ENCODE assay signal across 9 cellular contexts in the genomic region with DNA sequence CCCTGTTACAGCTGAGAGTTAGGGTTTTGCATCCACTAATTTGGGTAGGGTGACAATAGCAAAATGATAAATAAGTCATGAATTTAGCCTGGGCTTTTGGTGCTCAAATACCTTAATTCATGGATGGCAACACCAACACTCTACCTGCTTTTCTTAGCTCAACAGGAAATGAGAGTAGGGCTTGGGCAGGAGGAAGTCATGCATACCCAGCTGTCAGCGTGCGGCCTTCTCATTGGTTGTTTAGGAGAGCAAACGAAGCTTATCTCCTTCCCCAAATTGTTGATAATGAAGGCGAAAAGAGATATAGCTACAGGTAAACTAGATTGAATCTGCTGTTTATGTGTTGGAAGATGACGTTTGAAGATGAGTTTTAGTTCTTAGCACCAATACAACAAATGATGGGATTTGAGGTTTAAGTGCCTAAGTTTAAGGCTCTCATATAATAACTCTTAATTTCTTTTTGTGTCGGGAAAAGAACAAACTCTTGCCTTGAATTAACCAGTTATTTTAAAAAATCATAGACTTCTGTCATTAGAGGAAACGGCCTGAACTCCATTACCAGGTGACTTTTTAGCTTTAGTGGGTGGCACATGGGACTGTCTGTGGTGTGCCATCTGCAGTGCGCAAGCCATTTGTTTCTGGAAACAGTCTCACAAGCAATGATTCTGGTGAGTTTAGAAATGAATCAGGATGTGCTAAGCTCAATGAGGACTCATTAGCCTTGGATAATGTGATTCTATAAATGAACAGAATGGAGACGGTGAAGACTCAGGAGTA. TPM values are rescaled to one million over a fixed set of nuclear protein-coding genes. Genes with fewer than 3 reads are reported as not detected.
DNase-seq lines count a peak whose midpoint lies in the region; ATAC-seq, FAIRE-seq and TF ChIP-seq lines count a peak whose summit lies in the region.
"Had no signal": no experiment of that assay in that cellular context is flagged by ENCODE, and none has a peak within 500 bp of the region (broad histone marks: within the 10 kb centered on the region; RNA-seq: fewer than 3 reads in every experiment).

No MANE protein-coding gene starts in this region.

- no peak for TF ChIP-seq POLR2A in GM12892 (IDR thresholded peaks at IDR 0.05; ENCODE audit: low read depth, low read length)

- ATAC-seq in GM21528 (IDR thresholded peaks at IDR 0.05; ENCODE audit: low FRiP score, unreplicated experiment) (peak; percentile 83), esophagus mucosa (peak; percentile 72)

- H3K27ac ChIP-seq in KOPT-K1 (ENCODE audit: low read depth, low read length, poor library complexity, severe bottlenecking), result peak overlapping the region; percentile 33

- no peaks in the 10 kb centered on the region for H3K36me3 ChIP-seq in KOPT-K1 (ENCODE audit: insufficient read depth, low read length)

- peak; percentile 83 for FAIRE-seq in GM12892 (lab: Jason Lieb, UNC)

- DNase-seq in GM12892 (ENCODE audit: insufficient read length) (no peak), retina (no peak), UCSD-AML1 (lab: John Stamatoyannopoulos, UW; ENCODE audit: unreplicated experiment) (no peak), NCI-H1930 (lab: John Stamatoyannopoulos, UW) (no peak), cerebellar nuclear complex (lab: John Stamatoyannopoulos, UW) (no peak)
- DNase-seq: NCI-H2171 treated with DMSO at 0.1 percent for 48 hours had no signal

- no peaks in the 10 kb centered on the region for H3K9me3 ChIP-seq in KOPT-K1 (ENCODE audit: insufficient read depth, low read length, poor library complexity, severe bottlenecking)

RNA-seq across cellular contexts. Expression of a gene that starts 19.7 kb away (rescaled TPM):
- polyA plus RNA-seq in GM12892 (2012; ENCODE audit: missing spikeins), result 3.9 TPM
- 62.9 TPM for total RNA-seq in esophagus mucosa
